In genomic region chr1:178323067-178323466, GRCh38 we compare ENCODE assay signal across 20 cellular contexts.
DNase-seq lines count a peak whose midpoint lies in the region; ATAC-seq, FAIRE-seq and TF ChIP-seq lines count a peak whose summit lies in the region.
"Had no signal": no experiment of that assay in that cellular context is flagged by ENCODE, and none has a peak within 500 bp of the region (broad histone marks: within the 10 kb centered on the region; RNA-seq: fewer than 3 reads in every experiment).

No MANE protein-coding gene starts in this region.

- H3K27ac Mint-ChIP-seq in activated T-cell treated with anti-CD3 and anti-CD28 coated beads, Interleukin-2, amount 50 U/mL, for 72 hours: no peak overlapping the region
- no peak overlapping the region for H3K27ac Mint-ChIP-seq in HFFc6

- H3K4me1 Mint-ChIP-seq in activated T-cell treated with anti-CD3 and anti-CD28 coated beads, Interleukin-2, amount 50 U/mL, for 72 hours (ENCODE audit: low read depth): no peaks in the 10 kb centered on the region
- H3K4me1 Mint-ChIP-seq in HFFc6 (ENCODE audit: low read depth): peaks cover 36% of the 10 kb centered on the region

- ATAC-seq in activated T-cell treated with anti-CD3 and anti-CD28 coated beads, Interleukin-2, amount 50 U/mL, for 72 hours (replicated peaks in 1 of 2): peak; percentile 54 to 81
- ATAC-seq in foreskin keratinocyte: peak; percentile 94

- intact Hi-C loops in esophagus squamous epithelium (cut with DNase I): no loop called here

- FAIRE-seq in TTC549 (lab: Jason Lieb, UNC): peak; percentile 31
- FAIRE-seq: RCC 7860 had no signal

- H3K4me1 ChIP-seq in foreskin keratinocyte (peaks cover 21% of the 10 kb centered on the region), suprapubic skin (peaks cover 12% of the 10 kb centered on the region), esophagus squamous epithelium (peaks cover 0 to 32% (median 6%) of the 10 kb centered on the region in 3 donors)

- no peak for TF ChIP-seq EP300 in suprapubic skin (IDR thresholded peaks at IDR 0.05)

- DNase-seq in activated T-cell treated with anti-CD3 and anti-CD28 coated beads, Interleukin-2, amount 50 U/mL, for 72 hours: no peak
- DNase-seq in activated T-cell treated with anti-CD3 and anti-CD28 coated beads, Interleukin-2, amount 50 U/mL, for 1 hour: no peak
- DNase-seq in foreskin keratinocyte (peak in 1 of 2 donors; percentile 82), suprapubic skin (ENCODE audit: low spot score in 2 of 2) (no peak), HFFc6 (no peak), esophagus squamous epithelium (lab: John Stamatoyannopoulos, UW) (no peak)
- DNase-seq in stimulated activated CD4-positive, alpha-beta T cell treated with anti-CD3 and anti-CD28 coated beads, Interleukin-2, amount 100 ng/mL, for 24 hours: no peak
- DNase-seq: EL, H7, KBM-7, NCI-H1105, NCI-H146, NCI-H2029, NCI-H226, NCI-H510A treated with DMSO at 0.1 percent for 48 hours, NCI-H774, SHP77 had no signal

- H3K4me3 ChIP-seq in suprapubic skin (no peak overlapping the region), esophagus squamous epithelium (no peak overlapping the region)

- no peak for TF ChIP-seq POLR2A in suprapubic skin (IDR thresholded peaks at IDR 0.05)
- TF ChIP-seq POLR2A in esophagus squamous epithelium (IDR thresholded peaks at IDR 0.05): no peak

- no peaks in the 10 kb centered on the region for H3K36me3 ChIP-seq in suprapubic skin
- no peaks in the 10 kb centered on the region for H3K36me3 ChIP-seq in esophagus squamous epithelium

- peak overlapping the region; percentile 66 for H3K27ac ChIP-seq in foreskin keratinocyte
- H3K27ac ChIP-seq in suprapubic skin: peak overlapping the region; percentile 2
- peak overlapping the region in 2 of 4 donors; percentile 9 to 20 for H3K27ac ChIP-seq in esophagus squamous epithelium
- H3K27ac ChIP-seq: C4-2B had no signal

- no peak overlapping the region for H3K4me3 Mint-ChIP-seq in activated T-cell treated with anti-CD3 and anti-CD28 coated beads, Interleukin-2, amount 50 U/mL, for 72 hours
- H3K4me3 Mint-ChIP-seq in HFFc6: no peak overlapping the region

- H3K36me3 Mint-ChIP-seq in activated T-cell treated with anti-CD3 and anti-CD28 coated beads, Interleukin-2, amount 50 U/mL, for 72 hours (ENCODE audit: insufficient read depth in 2 of 2): no peaks in the 10 kb centered on the region
- peaks cover 5% of the 10 kb centered on the region for H3K36me3 Mint-ChIP-seq in HFFc6 (ENCODE audit: low read depth)

- H3K9me3 Mint-ChIP-seq in activated T-cell treated with anti-CD3 and anti-CD28 coated beads, Interleukin-2, amount 50 U/mL, for 72 hours: no peaks in the 10 kb centered on the region
- H3K9me3 Mint-ChIP-seq in HFFc6: no peaks in the 10 kb centered on the region

- H3K27me3 Mint-ChIP-seq in activated T-cell treated with anti-CD3 and anti-CD28 coated beads, Interleukin-2, amount 50 U/mL, for 72 hours (ENCODE audit: low read depth): peaks cover 10% of the 10 kb centered on the region
- no peaks in the 10 kb centered on the region for H3K27me3 Mint-ChIP-seq in HFFc6 (ENCODE audit: insufficient read depth)

- WGBS in suprapubic skin: 43% methylated on average over 1 of the region's 1 CpG
- 36 to 48% methylated on average over 1 of the region's 1 CpG for WGBS in esophagus squamous epithelium, 2 donors

- H3K9me3 ChIP-seq in suprapubic skin: no peaks in the 10 kb centered on the region
- no peaks in the 10 kb centered on the region for H3K9me3 ChIP-seq in esophagus squamous epithelium

- no peak for TF ChIP-seq CTCF in foreskin keratinocyte (conservative IDR thresholded peaks at IDR 0.05)
- no peak for TF ChIP-seq CTCF in suprapubic skin (IDR thresholded peaks at IDR 0.05)
- TF ChIP-seq CTCF in HFFc6 (IDR thresholded peaks at IDR 0.05): no peak
- TF ChIP-seq CTCF in esophagus squamous epithelium (IDR thresholded peaks at IDR 0.05): no peak

- H3K27me3 ChIP-seq in foreskin keratinocyte (no peaks in the 10 kb centered on the region), suprapubic skin (no peaks in the 10 kb centered on the region), esophagus squamous epithelium (no peaks in the 10 kb centered on the region)
